ENCODE assay signal across 25 cellular contexts in genomic region chr16:17798721-17799120, GRCh38.
"Had no signal": no experiment of that assay in that cellular context is flagged by ENCODE, and none has a peak within 500 bp of the region (broad histone marks: within the 10 kb centered on the region; RNA-seq: fewer than 3 reads in every experiment).

No MANE protein-coding gene starts in this region.

- H2AFZ ChIP-seq: hepatocyte, parathyroid adenoma had no signal

- H3K27ac ChIP-seq: coronary artery, esophagus squamous epithelium, heart left ventricle, hepatocyte, left lung, neutrophil, parathyroid adenoma, prostate gland, sigmoid colon, stomach, testis, tibial artery, upper lobe of left lung had no signal

- H3K4me3 ChIP-seq: coronary artery, esophagus squamous epithelium, heart left ventricle, hepatocyte, left lung, prostate gland, sigmoid colon, stomach, testis, tibial artery, upper lobe of left lung had no signal

- ATAC-seq: effector memory CD8-positive, alpha-beta T cell; heart left ventricle; left cardiac atrium; left lung; naive thymus-derived CD8-positive, alpha-beta T cell; right cardiac atrium; stimulated activated effector memory CD8-positive, alpha-beta T cell treated with anti-CD3 and anti-CD28 coated beads, Interleukin-12 subunit alpha, Interleukin-12 subunit beta, amount 100 ng/mL, for 72 hours had no signal

- H3K27me3 ChIP-seq: esophagus squamous epithelium, hepatocyte, left lung, neutrophil, sigmoid colon, testis, tibial artery, upper lobe of left lung had no signal

- H3K9ac ChIP-seq: parathyroid adenoma had no signal

- H3K79me2 ChIP-seq: hepatocyte, parathyroid adenoma had no signal

- H3K4me1 ChIP-seq: esophagus squamous epithelium, heart left ventricle, left lung, parathyroid adenoma, prostate gland, sigmoid colon, stomach, testis, tibial artery, upper lobe of left lung had no signal

- H3K9me3 ChIP-seq: esophagus squamous epithelium, heart left ventricle, left lung, neutrophil, prostate gland, sigmoid colon, stomach, testis, tibial artery, upper lobe of left lung had no signal

- DNase-seq: central memory CD4-positive, alpha-beta T cell; dermis blood vessel endothelial cell; effector memory CD8-positive, alpha-beta T cell; erythroblast; esophagus squamous epithelium; heart left ventricle; left cardiac atrium; left lung; mesenchymal stem cell; naive thymus-derived CD8-positive, alpha-beta T cell; right cardiac atrium; sigmoid colon; stimulated activated CD4-positive, alpha-beta T cell treated with anti-CD3 and anti-CD28 coated beads, Interleukin-2, amount 100 ng/mL, for 24 hours; stimulated activated CD4-positive, alpha-beta T cell treated with anti-CD3 and anti-CD28 coated beads, Interleukin-4, amount 100 ng/mL, for 24 hours; stimulated activated naive CD4-positive, alpha-beta T cell treated with Interleukin-2 at 50 U/mL for 16 hours; stomach; testis; tibial artery; upper lobe of left lung had no signal

- H3K36me3 ChIP-seq: esophagus squamous epithelium, heart left ventricle, left lung, neutrophil, prostate gland, sigmoid colon, stomach, tibial artery, upper lobe of left lung had no signal

- H3K4me2 ChIP-seq: hepatocyte had no signal
